In the genomic region with DNA sequence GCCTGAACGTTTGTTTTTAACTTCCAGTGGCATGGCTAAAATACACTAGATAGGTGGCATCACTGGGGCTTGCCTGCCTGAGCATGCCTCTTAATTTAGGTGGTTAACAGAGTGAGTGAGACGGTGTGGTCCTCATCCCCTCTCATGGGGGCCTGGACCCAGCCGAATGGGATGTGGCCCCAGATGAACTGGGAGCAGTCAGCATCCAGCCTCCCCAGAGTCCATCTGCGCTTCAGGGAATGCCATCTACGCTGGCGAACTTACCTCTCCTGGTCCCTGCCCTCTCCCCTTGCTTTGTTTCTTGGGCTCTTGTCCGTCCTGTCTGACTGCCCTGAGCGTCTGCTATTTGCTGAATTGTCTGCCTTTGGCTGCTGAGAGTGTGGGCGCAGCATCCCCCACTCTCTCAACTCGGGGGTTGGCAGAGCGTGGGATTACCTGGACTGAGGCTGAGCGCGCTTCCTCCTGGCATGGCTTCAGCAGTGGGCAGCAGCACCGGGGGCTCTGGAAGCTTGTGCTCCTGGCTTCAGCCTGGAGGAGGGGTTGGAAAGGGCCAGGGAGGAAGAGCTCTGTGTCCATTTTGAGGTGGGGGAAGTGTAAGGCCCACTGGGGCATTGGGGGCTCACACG, we compare ENCODE assay signal across 12 cellular contexts. TPM values are rescaled to one million over a fixed set of nuclear protein-coding genes. Genes with fewer than 3 reads are reported as not detected.
A peak's percentile ranks its signal among the peaks of the same experiment; 100 is the strongest.
DNase-seq lines count a peak whose midpoint lies in the region; ATAC-seq and TF ChIP-seq lines count a peak whose summit lies in the region.
"Had no signal": no experiment of that assay in that cellular context is flagged by ENCODE, and none has a peak within 500 bp of the region (broad histone marks: within the 10 kb centered on the region; RNA-seq: fewer than 3 reads in every experiment).

No MANE protein-coding gene starts in this region.

- DNase-seq in activated CD4-positive, alpha-beta T cell treated with anti-CD3 and anti-CD28 coated beads, Interleukin-2, amount 10 ng/mL, durations not matched to agents 7 days and 5 days, result no peak
- no peak for DNase-seq in activated CD4-positive, alpha-beta T cell treated with anti-CD3 and anti-CD28 coated beads for 4 hours
- no peak for DNase-seq in body of pancreas
- DNase-seq in transverse colon, result no peak
- no peak for DNase-seq in central memory CD4-positive, alpha-beta T cell
- DNase-seq: heart right ventricle; NCI-H226; stimulated activated CD4-positive, alpha-beta T cell treated with anti-CD3 and anti-CD28 coated beads, Interleukin-2, amount 100 ng/mL, for 48 hours had no signal

- H3K4me1 Mint-ChIP-seq in activated CD4-positive, alpha-beta T cell treated with anti-CD3 and anti-CD28 coated beads, Interleukin-2, amount 10 ng/mL, durations not matched to agents 7 days and 5 days, result peaks cover 26% of the 10 kb centered on the region

- H3K9me3 ChIP-seq in body of pancreas (no peaks in the 10 kb centered on the region), muscle layer of duodenum (ENCODE audit: control insufficient read depth in 1 of 2, low read length in 2 of 2) (no peaks in the 10 kb centered on the region), transverse colon (no peaks in the 10 kb centered on the region)
- H3K9me3 ChIP-seq: heart right ventricle had no signal

- TF ChIP-seq CTCF in body of pancreas (IDR thresholded peaks at IDR 0.05) (no peak), transverse colon (IDR thresholded peaks at IDR 0.05) (no peak)

- POLR2A ChIA-PET in activated CD4-positive, alpha-beta T cell treated with anti-CD3 and anti-CD28 coated beads, Interleukin-2, amount 10 ng/mL, durations not matched to agents 7 days and 5 days (lab: Charles Lee), result no interaction called here

- TF ChIP-seq EP300 in transverse colon (IDR thresholded peaks at IDR 0.05; ENCODE audit: low read depth), result no peak

- TF ChIP-seq POLR2A in body of pancreas (IDR thresholded peaks at IDR 0.05) (no peak), transverse colon (IDR thresholded peaks at IDR 0.05) (no peak)

- H3K4me3 ChIP-seq in body of pancreas (no peak overlapping the region), muscle layer of duodenum (ENCODE audit: low read depth in 1 of 2, low read length in 2 of 2) (no peak overlapping the region), transverse colon (peak overlapping the region in 1 of 4 donors; percentile 90)

- H3K27ac Mint-ChIP-seq in activated CD4-positive, alpha-beta T cell treated with anti-CD3 and anti-CD28 coated beads, Interleukin-2, amount 10 ng/mL, durations not matched to agents 7 days and 5 days, result peak overlapping the region; percentile 36

- intact Hi-C loops in body of pancreas (cut with DNase I), result no loop called here
- intact Hi-C loops in transverse colon (cut with DNase I; ENCODE audit: low total_unique reads), result no loop called here

- in situ Hi-C loops in transverse colon (cut with MboI; ENCODE audit: low pct_ligation_motif_present in 1 of 4, low pct_unique_long_range_greater_than_20kb in 1 of 4, low sequenced_read_pairs in 3 of 4), result no loop called here

- H3K4me1 ChIP-seq in body of pancreas (peaks cover 77% of the 10 kb centered on the region), muscle layer of duodenum (ENCODE audit: control insufficient read depth in 1 of 2, insufficient read depth in 2 of 2, low read length in 2 of 2) (peaks cover 18 to 32% of the 10 kb centered on the region in 2 donors), transverse colon (peaks cover 30 to 63% (median 52%) of the 10 kb centered on the region in 4 donors)

- H3K36me3 ChIP-seq in body of pancreas (replicated peaks in 1 of 2; ENCODE audit: insufficient read depth in 1 of 2, low read depth in 2 of 2), result no peaks in the 10 kb centered on the region
- no peaks in the 10 kb centered on the region for H3K36me3 ChIP-seq in muscle layer of duodenum (ENCODE audit: control insufficient read depth in 1 of 2, insufficient read depth in 2 of 2, low read length in 2 of 2)
- no peaks in the 10 kb centered on the region for H3K36me3 ChIP-seq in transverse colon

- H3K27me3 ChIP-seq in body of pancreas, result no peaks in the 10 kb centered on the region
- no peaks in the 10 kb centered on the region for H3K27me3 ChIP-seq in muscle layer of duodenum (ENCODE audit: low read depth, low read length)
- no peaks in the 10 kb centered on the region for H3K27me3 ChIP-seq in transverse colon
- H3K27me3 ChIP-seq: heart right ventricle had no signal

- no peaks in the 10 kb centered on the region for H3K9me3 Mint-ChIP-seq in activated CD4-positive, alpha-beta T cell treated with anti-CD3 and anti-CD28 coated beads, Interleukin-2, amount 10 ng/mL, durations not matched to agents 7 days and 5 days

- H3K27me3 Mint-ChIP-seq in activated CD4-positive, alpha-beta T cell treated with anti-CD3 and anti-CD28 coated beads, Interleukin-2, amount 10 ng/mL, durations not matched to agents 7 days and 5 days, result no peaks in the 10 kb centered on the region

- peak overlapping the region; percentile 81 for H3K4me3 Mint-ChIP-seq in activated CD4-positive, alpha-beta T cell treated with anti-CD3 and anti-CD28 coated beads, Interleukin-2, amount 10 ng/mL, durations not matched to agents 7 days and 5 days

- peaks cover 1% of the 10 kb centered on the region for H3K36me3 Mint-ChIP-seq in activated CD4-positive, alpha-beta T cell treated with anti-CD3 and anti-CD28 coated beads, Interleukin-2, amount 10 ng/mL, durations not matched to agents 7 days and 5 days (ENCODE audit: low read depth)

- CTCF ChIA-PET in activated CD4-positive, alpha-beta T cell treated with anti-CD3 and anti-CD28 coated beads, Interleukin-2, amount 10 ng/mL, durations not matched to agents 7 days and 5 days (lab: Charles Lee), result interaction anchor here (0.7 to 1.2 kb wide), 4 partner anchors 11 to 70 kb away, joined by 3 to 5 read pairs (median 3); no protein-coding TSS in a partner anchor

- H3K27ac ChIP-seq in body of pancreas (peak overlapping the region; percentile 91 to 95 (median 94)), muscle layer of duodenum (ENCODE audit: low read length) (peak overlapping the region; percentile 89), transverse colon (peak overlapping the region; percentile 85 to 93 (median 92))

- ATAC-seq in body of pancreas (no peak), GM21723 (IDR thresholded peaks at IDR 0.05; ENCODE audit: unreplicated experiment) (no peak), GM18907 (IDR thresholded peaks at IDR 0.05; ENCODE audit: unreplicated experiment) (no peak)
- ATAC-seq: heart right ventricle had no signal

- WGBS in body of pancreas, 2 donors, result 55 to 78% methylated on average over 7 to 11 of the region's 15 CpGs
- 78% methylated on average over 15 of the region's 15 CpGs; no CpG with 5 or more reads in 1 of the 2 donors for WGBS in transverse colon (ENCODE audit: low coverage in 1 of 2), 2 donors

RNA-seq across cellular contexts. Expression of a gene that starts 2.1 kb away (rescaled TPM):
- 10 to 100 TPM; 13.3 to 17.6 TPM for total RNA-seq in activated CD4-positive, alpha-beta T cell treated with anti-CD3 and anti-CD28 coated beads, Interleukin-2, amount 10 ng/mL, durations not matched to agents 7 days and 5 days
- total RNA-seq in body of pancreas, result 10 to 100 TPM; 37.2 to 41.0 TPM
- total RNA-seq in transverse colon, result 100 to 1,000 TPM in 2 of 4 donors, 10 to 100 TPM in 2; 54.8 to 111 (median 83.5) TPM

RNA-seq across cellular contexts. Expression of a gene that starts 22.2 kb away (rescaled TPM):
- total RNA-seq in activated CD4-positive, alpha-beta T cell treated with anti-CD3 and anti-CD28 coated beads, Interleukin-2, amount 10 ng/mL, durations not matched to agents 7 days and 5 days, result 10 to 100 TPM; 44.5 to 46.1 TPM
- total RNA-seq in body of pancreas, result 10 to 100 TPM; 76.5 to 83.1 TPM
- 100 to 1,000 TPM in 1 of 4 donors, 10 to 100 TPM in 3; 37.4 to 115 (median 56.0) TPM for total RNA-seq in transverse colon

RNA-seq across cellular contexts. Expression of a gene that starts 25.2 kb away (rescaled TPM):
- 1 to 10 TPM; 1.9 to 2.7 TPM for total RNA-seq in activated CD4-positive, alpha-beta T cell treated with anti-CD3 and anti-CD28 coated beads, Interleukin-2, amount 10 ng/mL, durations not matched to agents 7 days and 5 days
- under 1 TPM in 1 of 2 donors, not detected in 1; 0.52 TPM for total RNA-seq in body of pancreas
- under 1 TPM in 3 of 4 donors, not detected in 1; 0.55 to 0.75 (median 0.64) TPM for total RNA-seq in transverse colon

RNA-seq across cellular contexts. Expression of a gene that starts 31.8 kb away (rescaled TPM):
- not detected for total RNA-seq in activated CD4-positive, alpha-beta T cell treated with anti-CD3 and anti-CD28 coated beads, Interleukin-2, amount 10 ng/mL, durations not matched to agents 7 days and 5 days
- total RNA-seq in body of pancreas (not detected), transverse colon (not detected)
- total RNA-seq: heart right ventricle, temporal lobe had no signal

RNA-seq across cellular contexts. Expression of a gene that starts 38.8 kb away (rescaled TPM):
- total RNA-seq in activated CD4-positive, alpha-beta T cell treated with anti-CD3 and anti-CD28 coated beads, Interleukin-2, amount 10 ng/mL, durations not matched to agents 7 days and 5 days, result 1 to 10 TPM; 1.8 to 2.7 TPM
- total RNA-seq in body of pancreas, result 1 to 10 TPM; 3.9 to 5.6 TPM
- 10 to 100 TPM in 1 of 4 donors, 1 to 10 TPM in 3; 2.3 to 13.1 (median 4.2) TPM for total RNA-seq in transverse colon
